In genomic region chr3:35758358-35758757, GRCh38 we compare ENCODE assay signal across 17 cellular contexts.
"Had no signal": no experiment of that assay in that cellular context is flagged by ENCODE, and none has a peak within 500 bp of the region (broad histone marks: within the 10 kb centered on the region; RNA-seq: fewer than 3 reads in every experiment).

No MANE protein-coding gene starts in this region.

- H3K27ac Mint-ChIP-seq: activated CD4-positive, alpha-beta memory T cell treated with anti-CD3 and anti-CD28 coated beads, Interleukin-2, amount 10 ng/mL, durations not matched to agents 7 days and 5 days; activated naive CD8-positive, alpha-beta T cell treated with anti-CD3 and anti-CD28 coated beads for 36 hours; activated T-cell treated with anti-CD3 and anti-CD28 coated beads, Interleukin-2, amount 50 U/mL, for 72 hours; memory B cell; stimulated activated naive B cell treated with anti-CD40 and anti-IgM and Interleukin-4, amounts not matched to agents 10 μg/mL and 1 μg/mL and 100 μg/mL, for 72 hours had no signal

- DNase-seq: activated CD4-positive, alpha-beta memory T cell treated with anti-CD3 and anti-CD28 coated beads, Interleukin-2, amount 10 ng/mL, durations not matched to agents 7 days and 5 days; activated CD4-positive, alpha-beta T cell treated with anti-CD3 and anti-CD28 coated beads for 1 hour; activated CD8-positive, alpha-beta memory T cell treated with anti-CD3 and anti-CD28 coated beads, Interleukin-2, amount 50 U/mL, for 4 hours; activated gamma-delta T cell treated with Interleukin-2 at 50 U/mL for 16 hours; activated naive CD8-positive, alpha-beta T cell treated with anti-CD3 and anti-CD28 coated beads for 36 hours; activated T-cell treated with anti-CD3 and anti-CD28 coated beads, Interleukin-2, amount 50 U/mL, for 72 hours; anterior cingulate cortex; dorsolateral prefrontal cortex; foreskin keratinocyte; left ventricle myocardium inferior; nucleus accumbens; sigmoid colon; stimulated activated CD4-positive, alpha-beta T cell treated with anti-CD3 and anti-CD28 coated beads, Interleukin-2, amount 100 ng/mL, for 24 hours; stimulated activated naive B cell treated with anti-CD40 and anti-IgM and Interleukin-4, amounts not matched to agents 10 μg/mL and 1 μg/mL and 100 μg/mL, for 72 hours; trophoblast cell had no signal

- H3K4me1 ChIP-seq: foreskin keratinocyte, left ventricle myocardium inferior, prostate gland, sigmoid colon had no signal

- H3K4me3 ChIP-seq: left ventricle myocardium inferior, prostate gland, sigmoid colon had no signal

- H3K4me3 Mint-ChIP-seq: activated CD4-positive, alpha-beta memory T cell treated with anti-CD3 and anti-CD28 coated beads, Interleukin-2, amount 10 ng/mL, durations not matched to agents 7 days and 5 days; activated naive CD8-positive, alpha-beta T cell treated with anti-CD3 and anti-CD28 coated beads for 36 hours; activated T-cell treated with anti-CD3 and anti-CD28 coated beads, Interleukin-2, amount 50 U/mL, for 72 hours; memory B cell; stimulated activated naive B cell treated with anti-CD40 and anti-IgM and Interleukin-4, amounts not matched to agents 10 μg/mL and 1 μg/mL and 100 μg/mL, for 72 hours had no signal

- H3K36me3 ChIP-seq: left ventricle myocardium inferior, prostate gland, sigmoid colon had no signal

- H3K9me3 ChIP-seq: left ventricle myocardium inferior, prostate gland, sigmoid colon had no signal

- ATAC-seq: activated T-cell treated with anti-CD3 and anti-CD28 coated beads, Interleukin-2, amount 50 U/mL, for 72 hours; foreskin keratinocyte; stimulated activated naive B cell treated with anti-CD40 and anti-IgM and Interleukin-4, amounts not matched to agents 10 μg/mL and 1 μg/mL and 100 μg/mL, for 72 hours had no signal

- H3K27me3 ChIP-seq: dorsolateral prefrontal cortex, foreskin keratinocyte, sigmoid colon had no signal

- H3K27me3 Mint-ChIP-seq: activated CD4-positive, alpha-beta memory T cell treated with anti-CD3 and anti-CD28 coated beads, Interleukin-2, amount 10 ng/mL, durations not matched to agents 7 days and 5 days; stimulated activated naive B cell treated with anti-CD40 and anti-IgM and Interleukin-4, amounts not matched to agents 10 μg/mL and 1 μg/mL and 100 μg/mL, for 72 hours had no signal

- H3K9me3 Mint-ChIP-seq: activated CD4-positive, alpha-beta memory T cell treated with anti-CD3 and anti-CD28 coated beads, Interleukin-2, amount 10 ng/mL, durations not matched to agents 7 days and 5 days; activated naive CD8-positive, alpha-beta T cell treated with anti-CD3 and anti-CD28 coated beads for 36 hours; activated T-cell treated with anti-CD3 and anti-CD28 coated beads, Interleukin-2, amount 50 U/mL, for 72 hours; memory B cell; stimulated activated naive B cell treated with anti-CD40 and anti-IgM and Interleukin-4, amounts not matched to agents 10 μg/mL and 1 μg/mL and 100 μg/mL, for 72 hours had no signal

- H3K27ac ChIP-seq: foreskin keratinocyte, left ventricle myocardium inferior, prostate gland, sigmoid colon had no signal

- H3K36me3 Mint-ChIP-seq: activated naive CD8-positive, alpha-beta T cell treated with anti-CD3 and anti-CD28 coated beads for 36 hours; memory B cell; stimulated activated naive B cell treated with anti-CD40 and anti-IgM and Interleukin-4, amounts not matched to agents 10 μg/mL and 1 μg/mL and 100 μg/mL, for 72 hours had no signal

- H3K4me1 Mint-ChIP-seq: activated CD4-positive, alpha-beta memory T cell treated with anti-CD3 and anti-CD28 coated beads, Interleukin-2, amount 10 ng/mL, durations not matched to agents 7 days and 5 days; activated naive CD8-positive, alpha-beta T cell treated with anti-CD3 and anti-CD28 coated beads for 36 hours; memory B cell; stimulated activated naive B cell treated with anti-CD40 and anti-IgM and Interleukin-4, amounts not matched to agents 10 μg/mL and 1 μg/mL and 100 μg/mL, for 72 hours had no signal
